Comparison of ENCODE assay signal across 19 cellular contexts in genomic region chr9:116345817-116346216, GRCh38.
DNase-seq lines count a peak whose midpoint lies in the region; ATAC-seq and TF ChIP-seq lines count a peak whose summit lies in the region.
"Had no signal": no experiment of that assay in that cellular context is flagged by ENCODE, and none has a peak within 500 bp of the region (broad histone marks: within the 10 kb centered on the region; RNA-seq: fewer than 3 reads in every experiment).

No MANE protein-coding gene starts in this region.

- ATAC-seq in Right ventricle myocardium superior (ENCODE audit: poor library complexity) = peak; percentile 80
- ATAC-seq: SK-N-SH treated with all-trans-retinoic acid at 6 μM for 48 hours had no signal

- DNase-seq in Right ventricle myocardium superior (no peak), right atrium auricular region (ENCODE audit: low spot score) (no peak), fibroblast of pulmonary artery (ENCODE audit: low read depth) (peak; percentile 47), islet precursor cell (peak; percentile 60), thyroid gland (peak; percentile 67 to 75), NCI-H526 (lab: John Stamatoyannopoulos, UW) (no peak), NCI-H2107 treated with DMSO at 0.1 percent for 48 hours (lab: John Stamatoyannopoulos, UW; ENCODE audit: unreplicated experiment) (no peak), NCI-H2107 (lab: John Stamatoyannopoulos, UW) (no peak)
- DNase-seq: DMS79; NCI-H1105; NCI-H1694; NCI-H2081 treated with DMSO at 0.1 percent for 48 hours; NCI-H446 treated with DMSO at 0.1 percent for 48 hours; NCI-H69; NK-92 treated with Interleukin-12 subunit alpha and Interleukin-12 subunit beta, amount 100 ng/mL, for 24 hours had no signal

- TF ChIP-seq CTCF in right atrium auricular region (IDR thresholded peaks at IDR 0.05) (no peak), fibroblast of pulmonary artery (IDR thresholded peaks at IDR 0.05; ENCODE audit: low read length, missing control alignments) (no peak), thyroid gland (IDR thresholded peaks at IDR 0.05) (no peak)

- no peaks in the 10 kb centered on the region for H3K27me3 ChIP-seq in right atrium auricular region
- H3K27me3 ChIP-seq in thyroid gland = no peaks in the 10 kb centered on the region

- no peak for TF ChIP-seq POLR2A in thyroid gland (IDR thresholded peaks at IDR 0.05)

- H3K4me1 ChIP-seq in right atrium auricular region (no peaks in the 10 kb centered on the region), thyroid gland (peaks cover 0 to 10% of the 10 kb centered on the region in 2 donors)

- H3K27ac ChIP-seq in right atrium auricular region = no peak overlapping the region
- peak overlapping the region in 1 of 3 donors; percentile 34 for H3K27ac ChIP-seq in thyroid gland
- H3K27ac ChIP-seq: HL-60, KMS-11, RWPE1 had no signal

- H3K36me3 ChIP-seq in right atrium auricular region = no peaks in the 10 kb centered on the region
- H3K36me3 ChIP-seq in thyroid gland = no peaks in the 10 kb centered on the region

- H3K9me3 ChIP-seq in right atrium auricular region = no peaks in the 10 kb centered on the region
- no peaks in the 10 kb centered on the region for H3K9me3 ChIP-seq in thyroid gland

- H3K4me3 ChIP-seq in right atrium auricular region = no peak overlapping the region
- H3K4me3 ChIP-seq in fibroblast of pulmonary artery (replicated peaks; ENCODE audit: low read depth, low read length) = no peak overlapping the region
- H3K4me3 ChIP-seq in thyroid gland (replicated peaks in 1 of 3) = no peak overlapping the region

- intact Hi-C loops in Right ventricle myocardium superior (cut with DNase I) (no loop called here), thyroid gland (cut with DNase I) (no loop called here)

- WGBS in thyroid gland, 2 donors = 19 to 28% methylated on average over 3 of the region's 3 CpGs

Comparison
In these comparisons a context has a peak if more than half of its experiments do, and no peak if none do; other contexts are left out.
1. DNase-seq: peak in fibroblast of pulmonary artery (single experiment), islet precursor cell (single experiment) and thyroid gland (2 of 2); none in Right ventricle myocardium superior (single experiment), right atrium auricular region (single experiment), NCI-H526 (0 of 2), NCI-H2107 treated with DMSO at 0.1 percent for 48 hours (single experiment) and NCI-H2107 (single experiment).